ENCODE assay signal across 36 cellular contexts in the genomic region with DNA sequence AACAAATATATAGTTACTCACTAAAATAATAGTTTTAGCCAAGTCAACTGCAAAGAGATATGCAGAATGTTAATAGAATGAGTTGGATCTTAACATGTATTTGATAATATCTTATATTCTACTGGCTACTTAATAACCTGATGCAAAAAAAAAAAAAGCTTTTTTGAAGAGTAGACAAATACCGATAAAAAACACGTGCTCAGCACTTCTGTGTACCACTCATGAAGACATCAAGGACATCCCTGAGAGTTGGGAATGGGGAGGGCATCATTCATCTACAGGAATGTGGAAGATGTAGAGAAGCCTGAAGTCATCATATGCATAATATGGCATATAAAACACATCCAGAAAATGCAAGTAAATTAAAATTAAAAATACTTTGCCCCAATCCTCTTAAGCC. TPM values are rescaled to one million over a fixed set of nuclear protein-coding genes. Genes with fewer than 3 reads are reported as not detected.
"Had no signal": no experiment of that assay in that cellular context is flagged by ENCODE, and none has a peak within 500 bp of the region (broad histone marks: within the 10 kb centered on the region; RNA-seq: fewer than 3 reads in every experiment).

No MANE protein-coding gene starts in this region.

- H3K36me3 ChIP-seq: MG63 had no signal

- DNase-seq: Kasumi-1, MG63, MM.1S, MV-4-11, NCI-H1048, NCI-H1092, NCI-H1092 treated with DMSO at 0.1 percent for 48 hours, NCI-H1105, NCI-H1105 treated with DMSO at 0.1 percent for 48 hours, NCI-H1417, NCI-H1417 treated with DMSO at 0.1 percent for 48 hours, NCI-H1436, NCI-H1436 treated with DMSO at 0.1 percent for 48 hours, NCI-H146, NCI-H1694, NCI-H1694 treated with DMSO at 0.1 percent for 48 hours, NCI-H187, NCI-H187 treated with DMSO at 0.1 percent for 48 hours, NCI-H1930, NCI-H2029, NCI-H2029 treated with DMSO at 0.1 percent for 48 hours, NCI-H2081, NCI-H2081 treated with DMSO at 0.1 percent for 48 hours, NCI-H2107, NCI-H2171, NCI-H2171 treated with DMSO at 0.1 percent for 48 hours, NCI-H2227 treated with DMSO at 0.1 percent for 48 hours, NCI-H226, NCI-H345, NCI-H446, NCI-H446 treated with DMSO at 0.1 percent for 48 hours, NCI-H510A, NCI-H510A treated with DMSO at 0.1 percent for 48 hours, NCI-H524, NCI-H524 treated with DMSO at 0.1 percent for 48 hours had no signal

- H3K4me3 ChIP-seq: MG63 had no signal

- H3K9me3 ChIP-seq: MG63 had no signal

RNA-seq across cellular contexts. Expression of a gene that starts 43.2 kb away (rescaled TPM):
- total RNA-seq: MCF 10A had no signal
